In genomic region chr15:81304226-81304625, GRCh38 we compare ENCODE assay signal across 8 cellular contexts. TPM values are rescaled to one million over a fixed set of nuclear protein-coding genes. Genes with fewer than 3 reads are reported as not detected.
DNase-seq lines count a peak whose midpoint lies in the region; ATAC-seq and TF ChIP-seq lines count a peak whose summit lies in the region.

No MANE protein-coding gene starts in this region.

- intact Hi-C loops in esophagus squamous epithelium (cut with DNase I), result no loop called here

- TF ChIP-seq CTCF in RWPE2 (IDR thresholded peaks at IDR 0.05; ENCODE audit: poor library complexity, severe bottlenecking) (no peak), esophagus squamous epithelium (IDR thresholded peaks at IDR 0.05) (no peak), GM13977 (IDR thresholded peaks at IDR 0.05; ENCODE audit: extremely low read depth, insufficient read depth, missing control alignments) (no peak)

- in situ Hi-C loops in GM13977 (cut with MboI; ENCODE audit: low pct_unique_long_range_greater_than_20kb, low sequenced_read_pairs, unreplicated experiment), result no loop called here

- no peak overlapping the region for H3K27ac ChIP-seq in RWPE2 (ENCODE audit: poor library complexity, severe bottlenecking)
- H3K27ac ChIP-seq in esophagus squamous epithelium, result peak overlapping the region; percentile 49 to 84 (median 76)

- 36 to 53% methylated on average over 5 of the region's 5 CpGs for WGBS in esophagus squamous epithelium, 2 donors

- no peak for TF ChIP-seq POLR2A in esophagus squamous epithelium (IDR thresholded peaks at IDR 0.05)

- H3K4me3 ChIP-seq in RWPE2 (ENCODE audit: severe bottlenecking) (no peak overlapping the region), esophagus squamous epithelium (no peak overlapping the region)

- H3K9me3 ChIP-seq in RWPE2 (ENCODE audit: severe bottlenecking), result no peaks in the 10 kb centered on the region
- H3K9me3 ChIP-seq in esophagus squamous epithelium, result no peaks in the 10 kb centered on the region

- H3K4me1 ChIP-seq in RWPE2 (ENCODE audit: insufficient read depth, poor library complexity, severe bottlenecking) (peaks cover 10% of the 10 kb centered on the region), esophagus squamous epithelium (peaks cover 18 to 60% (median 19%) of the 10 kb centered on the region in 3 donors)

- no peaks in the 10 kb centered on the region for H3K36me3 ChIP-seq in RWPE2 (ENCODE audit: low read depth)
- peaks cover 3 to 76% (median 9%) of the 10 kb centered on the region in 3 donors for H3K36me3 ChIP-seq in esophagus squamous epithelium

- peak; percentile 38; the same call in 2 of the 3 replicates for ATAC-seq in RWPE2 (ENCODE audit: low read depth)
- no peak for ATAC-seq in HG03095 (IDR thresholded peaks at IDR 0.05; ENCODE audit: unreplicated experiment)

- H3K27me3 ChIP-seq in RWPE2 (ENCODE audit: insufficient read depth, poor library complexity, severe bottlenecking) (no peaks in the 10 kb centered on the region), esophagus squamous epithelium (no peaks in the 10 kb centered on the region)

- DNase-seq in GM03348 (ENCODE audit: low spot score), result peak; percentile 40
- DNase-seq in RWPE2 (ENCODE audit: low spot score), result no peak
- DNase-seq in esophagus squamous epithelium (lab: John Stamatoyannopoulos, UW), result no peak
- peak; percentile 81 for DNase-seq in pons (ENCODE audit: low spot score)
- DNase-seq in NK-92 (lab: John Stamatoyannopoulos, UW; ENCODE audit: unreplicated experiment), result no peak
- DNase-seq in GM13977 (ENCODE audit: low spot score), result no peak
- no peak for DNase-seq in GDM1 (lab: John Stamatoyannopoulos, UW)

RNA-seq across cellular contexts. Expression of gene STARD5, which starts 19.7 kb away (rescaled TPM):
- total RNA-seq in esophagus squamous epithelium, result 10 to 100 TPM; 14.9 to 21.2 (median 17.5) TPM

Comparison
In these comparisons a context has a peak if more than half of its experiments do, and no peak if none do; other contexts are left out.
1. DNase-seq: peak in GM03348 (single experiment) and pons (single experiment); none in RWPE2 (single experiment), esophagus squamous epithelium (single experiment), NK-92 (single experiment), GM13977 (single experiment) and GDM1 (single experiment).